Comparison of ENCODE assay signal across 18 cellular contexts in the genomic region with DNA sequence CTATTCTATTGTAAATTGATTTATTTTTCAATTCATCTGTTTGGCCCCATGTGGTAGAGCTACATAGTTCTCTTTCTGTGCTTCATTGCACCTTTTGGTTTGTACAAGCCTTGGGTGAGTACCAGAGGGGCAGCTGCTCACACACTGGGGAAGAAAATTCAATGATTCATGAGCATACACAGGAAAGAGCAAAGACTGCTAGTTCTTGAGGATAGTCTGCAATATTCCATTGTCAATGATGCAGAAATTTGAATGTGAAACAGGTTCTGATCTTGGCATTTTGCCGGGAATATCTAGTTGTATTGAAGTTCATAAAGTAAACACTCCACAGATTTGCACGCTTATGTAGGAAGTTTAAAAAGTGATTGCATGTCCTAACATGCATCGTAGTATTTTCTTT.
DNase-seq lines count a peak whose midpoint lies in the region; ATAC-seq and TF ChIP-seq lines count a peak whose summit lies in the region.
"Had no signal": no experiment of that assay in that cellular context is flagged by ENCODE, and none has a peak within 500 bp of the region (broad histone marks: within the 10 kb centered on the region; RNA-seq: fewer than 3 reads in every experiment).

No MANE protein-coding gene starts in this region.

- ATAC-seq in HG02870 (IDR thresholded peaks at IDR 0.05; ENCODE audit: unreplicated experiment) (no peak), omental fat pad (ENCODE audit: low FRiP score) (no peak)
- ATAC-seq: GM23338, pancreas had no signal

- DNase-seq in DMS79 treated with DMSO at 0.1 percent for 48 hours (lab: John Stamatoyannopoulos, UW), result peak; percentile 98
- peak; percentile 59 for DNase-seq in NCI-H2029 treated with DMSO at 0.1 percent for 48 hours (lab: John Stamatoyannopoulos, UW)
- DNase-seq in NCI-H69 (lab: John Stamatoyannopoulos, UW), result peak; percentile 91
- peak; percentile 80 for DNase-seq in epithelial cell of esophagus (ENCODE audit: low read depth)
- DNase-seq in AG08395 (ENCODE audit: low spot score), result no peak
- DNase-seq in omental fat pad (ENCODE audit: low spot score), result no peak
- DNase-seq in activated gamma-delta T cell treated with Interleukin-2 at 50 U/mL for 16 hours, result no peak
- DNase-seq: activated CD4-positive, alpha-beta T cell treated with anti-CD3 and anti-CD28 coated beads, Interleukin-2, amount 50 U/mL, for 4 hours; activated T-cell treated with anti-CD3 and anti-CD28 coated beads, Interleukin-2, amount 50 U/mL, for 1 hour; erythroblast; IMR-90; pancreas; stimulated activated CD4-positive, alpha-beta T cell treated with anti-CD3 and anti-CD28 coated beads, Interleukin-4, amount 100 ng/mL, for 4 hours; stimulated activated CD8-positive, alpha-beta memory T cell treated with anti-CD3 and anti-CD28 coated beads, Interleukin-4, amount 100 ng/mL, for 48 hours had no signal

- TF ChIP-seq CTCF in epithelial cell of esophagus (IDR thresholded peaks at IDR 0.05; ENCODE audit: insufficient read depth, low read depth, low read length, missing control alignments) (no peak), omental fat pad (IDR thresholded peaks at IDR 0.05) (no peak)

- H3K4me3 ChIP-seq in epithelial cell of esophagus (ENCODE audit: low read length), result no peak overlapping the region
- H3K4me3 ChIP-seq: breast epithelium, dorsolateral prefrontal cortex, GM23338, pancreas had no signal

Comparison
In these comparisons a context has a peak if more than half of its experiments do, and no peak if none do; other contexts are left out.
1. DNase-seq: peak in DMS79 treated with DMSO at 0.1 percent for 48 hours (single experiment), NCI-H2029 treated with DMSO at 0.1 percent for 48 hours (single experiment), NCI-H69 (single experiment) and epithelial cell of esophagus (single experiment); none in AG08395 (single experiment), omental fat pad (single experiment) and activated gamma-delta T cell treated with Interleukin-2 at 50 U/mL for 16 hours (single experiment).